Comparison of ENCODE assay signal across 14 cellular contexts in genomic region chr3:106048946-106049481, GRCh38.
"Had no signal": no experiment of that assay in that cellular context is flagged by ENCODE, and none has a peak within 500 bp of the region (broad histone marks: within the 10 kb centered on the region; RNA-seq: fewer than 3 reads in every experiment).

No MANE protein-coding gene starts in this region.

- ATAC-seq: activated CD4-positive, CD25-positive, alpha-beta regulatory T cell treated with anti-CD3 and anti-CD28 coated beads, Interleukin-2, amount 50 U/mL, for 24 hours; body of pancreas had no signal

- H3K4me3 Mint-ChIP-seq: central memory CD8-positive, alpha-beta T cell had no signal

- DNase-seq: activated naive CD4-positive, alpha-beta T cell treated with Interleukin-2 at 50 U/mL for 16 hours; body of pancreas; cortex of kidney; effector CD8-positive, alpha-beta T cell; mesendoderm; retina; stimulated activated CD4-positive, alpha-beta T cell treated with anti-CD3 and anti-CD28 coated beads, Interleukin-15, amount 100 ng/mL, for 24 hours; SW 1271; tibial artery had no signal

- H3K4me1 Mint-ChIP-seq: central memory CD8-positive, alpha-beta T cell had no signal

- H3K4me1 ChIP-seq: body of pancreas, SJSA1, tibial artery had no signal

- H3K27me3 ChIP-seq: body of pancreas, hepatocyte, neutrophil, SJSA1, tibial artery had no signal

- H3K27me3 Mint-ChIP-seq: central memory CD8-positive, alpha-beta T cell had no signal

- H3K27ac ChIP-seq: body of pancreas, hepatocyte, neutrophil, SJSA1, tibial artery had no signal
